11 cellular contexts compared by ENCODE assay signal in genomic region chr22:19554834-19555404, GRCh38. TPM values are rescaled to one million over a fixed set of nuclear protein-coding genes. Genes with fewer than 3 reads are reported as not detected.
DNase-seq lines count a peak whose midpoint lies in the region; ATAC-seq, FAIRE-seq and TF ChIP-seq lines count a peak whose summit lies in the region.
"Had no signal": no experiment of that assay in that cellular context is flagged by ENCODE, and none has a peak within 500 bp of the region (broad histone marks: within the 10 kb centered on the region; RNA-seq: fewer than 3 reads in every experiment).

No MANE protein-coding gene starts in this region.

- H3K4me1 Mint-ChIP-seq in stimulated activated naive CD8-positive, alpha-beta T cell treated with anti-CD3 and anti-CD28 coated beads, Interleukin-15, amount 100 ng/mL, for 72 hours: no peaks in the 10 kb centered on the region
- H3K4me1 Mint-ChIP-seq: activated naive CD4-positive, alpha-beta T cell treated with anti-CD3 and anti-CD28 coated beads, Interleukin-2, amount 50 U/mL, for 24 hours had no signal

- in situ Hi-C loops in HepG2 (cut with HindIII; ENCODE audit: extremely low pct_ligation_motif_present, low pct_unique_long_range_greater_than_20kb): no loop called here

- TF ChIP-seq EP300 in HepG2 (IDR thresholded peaks at IDR 0.05; ENCODE audit: low read depth in 2 of 2, low read length in 2 of 2) (no peak), HepG2 (CRISPR knock-in tag; IDR thresholded peaks at IDR 0.05; ENCODE audit: borderline replicate concordance) (no peak)

- 51% methylated on average over 11 of the region's 12 CpGs for WGBS in HepG2 (ENCODE audit: low lambda C conversion rate)

- POLR2A ChIA-PET in HepG2 (lab: Yijun Ruan, JAX): interaction anchor here (0.7 kb wide), 1 partner anchor 11 kb away, joined by 3 read pairs; no protein-coding TSS in a partner anchor

- no peak overlapping the region for H3K4me3 Mint-ChIP-seq in stimulated activated naive CD8-positive, alpha-beta T cell treated with anti-CD3 and anti-CD28 coated beads, Interleukin-15, amount 100 ng/mL, for 72 hours
- H3K4me3 Mint-ChIP-seq: activated naive CD4-positive, alpha-beta T cell treated with anti-CD3 and anti-CD28 coated beads, Interleukin-2, amount 50 U/mL, for 24 hours had no signal

- ATAC-seq in HepG2: peak; percentile 97
- no peak for ATAC-seq in stimulated activated naive CD8-positive, alpha-beta T cell treated with anti-CD3 and anti-CD28 coated beads, Interleukin-15, amount 100 ng/mL, for 72 hours

- peak; percentile 47; the same call in 1 of the 2 replicates for TF ChIP-seq RAD21 in HepG2 (CRISPR knock-in tag; IDR thresholded peaks at IDR 0.05)

- H2AFZ ChIP-seq in HepG2 (ENCODE audit: low read length): no peak overlapping the region
- H2AFZ ChIP-seq: parathyroid adenoma had no signal

- H3K4me3 ChIP-seq in breast epithelium (no peak overlapping the region), HepG2 (replicated peaks in 1 of 3; ENCODE audit: insufficient read depth in 1 of 3, low read depth in 2 of 3, low read length in 3 of 3) (no peak overlapping the region)

- peak overlapping the region; percentile 19; the same call in 1 of the 2 replicates for H3K4me2 ChIP-seq in HepG2 (ENCODE audit: low read depth, low read length)

- no peak for TF ChIP-seq POLR2A in breast epithelium (IDR thresholded peaks at IDR 0.05)
- TF ChIP-seq POLR2A in HepG2 (IDR thresholded peaks at IDR 0.05; ENCODE audit: insufficient read depth in 1 of 2, low read depth in 2 of 2, low read length in 2 of 2): no peak

- BruUV-seq in HepG2 (replicated peaks; lab: Mats Ljungman, UMichigan): no TSS peak

- H3K79me2 ChIP-seq in HepG2 (ENCODE audit: insufficient read depth, low read length): no peaks in the 10 kb centered on the region
- H3K79me2 ChIP-seq: parathyroid adenoma had no signal

- H3K4me1 ChIP-seq in breast epithelium: no peaks in the 10 kb centered on the region
- peaks cover 17% of the 10 kb centered on the region for H3K4me1 ChIP-seq in HepG2 (ENCODE audit: insufficient read depth, low read length)
- H3K4me1 ChIP-seq: parathyroid adenoma had no signal

- intact Hi-C loops in breast epithelium (cut with DNase I; ENCODE audit: low total_unique reads): no loop called here
- intact Hi-C loops in HepG2 (cut with micrococcal nuclease; ENCODE audit: unreplicated experiment): loop anchor here (10.0 kb wide), 1 partner anchor 50 kb away; no protein-coding TSS in a partner anchor

- no peaks in the 10 kb centered on the region for H3K27me3 ChIP-seq in breast epithelium
- peaks cover 0 to 22% of the 10 kb centered on the region in 2 experiments; a peak in 3 of 5 replicates for H3K27me3 ChIP-seq in HepG2 (ENCODE audit: control insufficient read depth in 1 of 2, insufficient read depth in 2 of 2, low read length in 2 of 2)

- no peaks in the 10 kb centered on the region for H3K9me3 Mint-ChIP-seq in stimulated activated naive CD8-positive, alpha-beta T cell treated with anti-CD3 and anti-CD28 coated beads, Interleukin-15, amount 100 ng/mL, for 72 hours
- H3K9me3 Mint-ChIP-seq: activated naive CD4-positive, alpha-beta T cell treated with anti-CD3 and anti-CD28 coated beads, Interleukin-2, amount 50 U/mL, for 24 hours had no signal

- H3K27ac ChIP-seq in C4-2B (peak overlapping the region; percentile 9; the same call in 1 of the 2 replicates), breast epithelium (peak overlapping the region; percentile 10 to 19), HepG2 (ENCODE audit: extremely low read length, insufficient read depth, low read length) (no peak overlapping the region)
- H3K27ac ChIP-seq: parathyroid adenoma had no signal

- H3K9me3 ChIP-seq in breast epithelium (peaks cover 0 to 6% of the 10 kb centered on the region in 2 donors), HepG2 (ENCODE audit: low read length) (no peaks in the 10 kb centered on the region)

- peak; percentile 73 for FAIRE-seq in HepG2 (lab: Jason Lieb, UNC)
- FAIRE-seq: G401.6 had no signal

- TF ChIP-seq CTCF in C4-2B (conservative IDR thresholded peaks at IDR 0.05) (no peak; the same call in 1 of the 2 replicates), breast epithelium (IDR thresholded peaks at IDR 0.05) (no peak), HepG2 (CRISPR knock-in tag; IDR thresholded peaks at IDR 0.05) (peak; percentile 47), GM10266 (IDR thresholded peaks at IDR 0.05; ENCODE audit: control insufficient read depth, insufficient read depth, low read depth, missing control alignments) (no peak)

- peak overlapping the region in 1 of 2 donors; percentile 87 for H3K27ac Mint-ChIP-seq in stimulated activated naive CD8-positive, alpha-beta T cell treated with anti-CD3 and anti-CD28 coated beads, Interleukin-15, amount 100 ng/mL, for 72 hours
- H3K27ac Mint-ChIP-seq: activated naive CD4-positive, alpha-beta T cell treated with anti-CD3 and anti-CD28 coated beads, Interleukin-2, amount 50 U/mL, for 24 hours had no signal

- DNase-seq in HuH-7.5 (ENCODE audit: low spot score): peak; percentile 55
- DNase-seq in breast epithelium (ENCODE audit: low spot score in 2 of 2): peak in 1 of 2 donors; percentile 65
- peak; percentile 81 for DNase-seq in HepG2 (ENCODE audit: low spot score)
- DNase-seq in stimulated activated naive CD8-positive, alpha-beta T cell treated with anti-CD3 and anti-CD28 coated beads, Interleukin-15, amount 100 ng/mL, for 72 hours: no peak
- no peak for DNase-seq in GM10266 (ENCODE audit: extremely low spot score)
- DNase-seq in NCI-H146 treated with DMSO at 0.1 percent for 48 hours (lab: John Stamatoyannopoulos, UW; ENCODE audit: unreplicated experiment): no peak
- DNase-seq in NCI-H2196 (lab: John Stamatoyannopoulos, UW; ENCODE audit: unreplicated experiment): no peak

- no peak overlapping the region for H3K9ac ChIP-seq in HepG2 (ENCODE audit: insufficient read depth, low read depth, low read length)
- H3K9ac ChIP-seq: parathyroid adenoma had no signal

- H3K36me3 ChIP-seq in breast epithelium (no peaks in the 10 kb centered on the region), HepG2 (replicated peaks in 1 of 2; ENCODE audit: control insufficient read depth in 1 of 2, insufficient read depth in 2 of 2, low read length in 2 of 2) (no peaks in the 10 kb centered on the region)

- CTCF ChIA-PET in HepG2 (lab: Yijun Ruan, JAX; ENCODE audit: low intra/inter-chr PET ratio, low total read pairs): no interaction called here

- no peaks in the 10 kb centered on the region for H3K27me3 Mint-ChIP-seq in stimulated activated naive CD8-positive, alpha-beta T cell treated with anti-CD3 and anti-CD28 coated beads, Interleukin-15, amount 100 ng/mL, for 72 hours
- H3K27me3 Mint-ChIP-seq: activated naive CD4-positive, alpha-beta T cell treated with anti-CD3 and anti-CD28 coated beads, Interleukin-2, amount 50 U/mL, for 24 hours had no signal

- H4K20me1 ChIP-seq in HepG2 (ENCODE audit: insufficient read depth, low read length): no peaks in the 10 kb centered on the region

TF ChIP-seq in HepG2, 621 proteins besides CTCF, POLR2A, EP300 and RAD21 (continues in another document):
- TF ChIP-seq SOX6 (IDR thresholded peaks at IDR 0.05) (no peak), SOX6 (CRISPR knock-in tag; IDR thresholded peaks at IDR 0.05) (peak; percentile 71), HNF4A (CRISPR knock-in tag; IDR thresholded peaks at IDR 0.05) (peak; percentile 76), ESRRA (CRISPR knock-in tag; IDR thresholded peaks at IDR 0.05; ENCODE audit: low read depth) (peak; percentile 74; the same call in 1 of the 2 replicates), HDAC1 (CRISPR knock-in tag; IDR thresholded peaks at IDR 0.05) (0 out of 2 replicates have a peak, but pooled peaks have one; percentile 39), SKI (IDR thresholded peaks at IDR 0.05; ENCODE audit: partially characterized antibody) (no peak), ZSCAN20 (CRISPR knock-in tag; IDR thresholded peaks at IDR 0.05; ENCODE audit: borderline replicate concordance) (no peak), MED1 (CRISPR knock-in tag; IDR thresholded peaks at IDR 0.05) (peak; percentile 10; the same call in 1 of the 2 replicates)

RNA-seq across cellular contexts. Expression of gene CLDN5, which starts 30.7 kb away (rescaled TPM):
- total RNA-seq in breast epithelium (100 to 1,000 TPM in 1 of 3 donors, 10 to 100 TPM in 2; 65.0 to 301 (median 65.1) TPM), HepG2 (2016; rRNA removed; fragmentation: Illumina TruSeq; extraction: Trizol) (not detected in 2 replicates)
- total RNA-seq in HepG2 (2016; cell fraction: cytosol; rRNA removed; fragmentation: Illumina TruSeq; extraction: Trizol; ENCODE audit: low read depth): not detected in 2 replicates
- total RNA-seq in HepG2 (2016; cell fraction: insoluble cytoplasmic fraction; rRNA removed; fragmentation: Illumina TruSeq; extraction: Trizol): not detected in 2 replicates
- not detected in 2 replicates for total RNA-seq in HepG2 (2016; cell fraction: membrane; rRNA removed; fragmentation: Illumina TruSeq; extraction: Trizol)
- total RNA-seq in HepG2 (2016; cell fraction: nucleus; rRNA removed; fragmentation: Illumina TruSeq; extraction: Trizol): not detected in 2 replicates
- polyA plus RNA-seq in HepG2 (2011; rRNA removed): not detected in 2 replicates
- polyA plus RNA-seq in HepG2 (2011; cell fraction: cytosol; rRNA removed): 0.04 TPM in 1 of 2 replicates, not detected in the other
- polyA plus RNA-seq in HepG2 (2011; cell fraction: nucleus; rRNA removed): not detected in 2 replicates
- not detected in 2 replicates for polyA plus RNA-seq in HepG2 (2012)
- not detected in 2 replicates for polyA plus RNA-seq in HepG2 (2016; cell fraction: cytosol; fragmentation: Illumina TruSeq; extraction: Trizol; ENCODE audit: low read depth)
- not detected in 2 replicates for polyA plus RNA-seq in HepG2 (2016; cell fraction: insoluble cytoplasmic fraction; fragmentation: Illumina TruSeq; extraction: Trizol; ENCODE audit: low read depth)
- not detected in 2 replicates for polyA plus RNA-seq in HepG2 (2016; cell fraction: membrane; fragmentation: Illumina TruSeq; extraction: Trizol; ENCODE audit: low read depth)
- polyA plus RNA-seq in HepG2 (2016; cell fraction: nucleus; fragmentation: Illumina TruSeq; extraction: Trizol; ENCODE audit: insufficient read depth, low read depth): not detected in 2 replicates
- polyA minus RNA-seq in HepG2 (2011; rRNA and poly(A)+ RNA removed; ENCODE audit: low replicate concordance): not detected in 2 replicates
- not detected in 2 replicates for polyA minus RNA-seq in HepG2 (2011; cell fraction: cytosol; rRNA and poly(A)+ RNA removed)
- polyA minus RNA-seq in HepG2 (2011; cell fraction: nucleus; rRNA and poly(A)+ RNA removed): not detected in 2 replicates

Comparison
In these comparisons a context has a peak if more than half of its experiments do, and no peak if none do; other contexts are left out.
1. DNase-seq: peak in HuH-7.5 (single experiment) and HepG2 (single experiment); none in stimulated activated naive CD8-positive, alpha-beta T cell treated with anti-CD3 and anti-CD28 coated beads, Interleukin-15, amount 100 ng/mL, for 72 hours (0 of 2), GM10266 (single experiment), NCI-H146 treated with DMSO at 0.1 percent for 48 hours (single experiment) and NCI-H2196 (single experiment).
2. RNA of gene CLDN5, which starts 30.7 kb away (total RNA-seq): 65.0 to 301 TPM in breast epithelium; not detected in HepG2; every median in the first group is over 10 times any median in the second.